In genomic region chr4:142850478-142850877, GRCh38 we compare ENCODE assay signal across 1 cellular context.
TF ChIP-seq lines count a peak whose summit lies in the region.

No MANE protein-coding gene starts in this region.

TF ChIP-seq in HepG2, 621 proteins besides CTCF, POLR2A, EP300 and RAD21 (continued from another document):
- TF ChIP-seq THAP7 (CRISPR knock-in tag; IDR thresholded peaks at IDR 0.05) = no peak
- no peak for TF ChIP-seq PRPF4 (IDR thresholded peaks at IDR 0.05; ENCODE audit: low read depth, low read length, poor library complexity, severe bottlenecking)
- TF ChIP-seq MYC (CRISPR knock-in tag; IDR thresholded peaks at IDR 0.05; ENCODE audit: borderline replicate concordance) = no peak
- TF ChIP-seq SRSF1 (optimal IDR thresholded peaks at IDR 0.05; ENCODE audit: low read depth, low read length) = no peak
- no peak for TF ChIP-seq ZNF570 (CRISPR knock-in tag; IDR thresholded peaks at IDR 0.05; ENCODE audit: borderline replicate concordance)
- no peak for TF ChIP-seq SP4 (CRISPR knock-in tag; IDR thresholded peaks at IDR 0.05)
TF ChIP-seq in HepG2: peak in this region for 0.
